In genomic region chr1:25520446-25521061, GRCh38 we compare ENCODE assay signal across 8 cellular contexts. TPM values are rescaled to one million over a fixed set of nuclear protein-coding genes. Genes with fewer than 3 reads are reported as not detected.
A peak's percentile ranks its signal among the peaks of the same experiment; 100 is the strongest.
DNase-seq lines count a peak whose midpoint lies in the region; ATAC-seq and TF ChIP-seq lines count a peak whose summit lies in the region.

No MANE protein-coding gene starts in this region.

- peaks cover 25% of the 10 kb centered on the region for H3K27me3 ChIP-seq in AG04450 (ENCODE audit: control insufficient read depth, insufficient read depth, low read length)
- no peaks in the 10 kb centered on the region for H3K27me3 ChIP-seq in NT2/D1 (ENCODE audit: insufficient read depth, insufficient read length)
- H3K27me3 ChIP-seq in esophagus squamous epithelium: no peaks in the 10 kb centered on the region
- H3K27me3 ChIP-seq in stomach: no peaks in the 10 kb centered on the region

- H3K27ac ChIP-seq in AG04450 (ENCODE audit: low read depth, low read length) (peak overlapping the region; percentile 11), esophagus squamous epithelium (no peak overlapping the region), stomach (no peak overlapping the region)

- H3K9ac ChIP-seq in NT2/D1 (ENCODE audit: insufficient read length, low read depth): peak overlapping the region; percentile 12

- intact Hi-C loops in esophagus squamous epithelium (cut with DNase I) (loop anchor here (10.0 kb wide), 1 partner anchor 116 kb away; no protein-coding TSS in a partner anchor), stomach (cut with DNase I; ENCODE audit: low total_unique reads) (no loop called here)

- DNase-seq in AG04450 (ENCODE audit: low read depth, low spot score): peak; percentile 39
- peak; percentile 74 for DNase-seq in GM20000 (ENCODE audit: low spot score)
- no peak for DNase-seq in NT2/D1 (ENCODE audit: low read depth, low spot score)
- peak; percentile 72 for DNase-seq in activated T-cell treated with anti-CD3 and anti-CD28 coated beads for 1 hour (ENCODE audit: low read depth)
- no peak for DNase-seq in esophagus squamous epithelium (lab: John Stamatoyannopoulos, UW)
- peak; percentile 69 for DNase-seq in nephron progenitor cell
- peak; percentile 75 for DNase-seq in stomach

- ATAC-seq in HG03521 (IDR thresholded peaks at IDR 0.05; ENCODE audit: unreplicated experiment): no peak

- peaks cover 5% of the 10 kb centered on the region for H3K9me3 Mint-ChIP-seq in nephron progenitor cell

- POLR2A ChIA-PET in AG04450 (lab: Yijun Ruan, JAX): interaction anchor here (0.6 to 0.9 kb wide), 2 partner anchors 46 to 273 kb away, joined by 3 to 4 read pairs; partner anchors contain the start of gene RSRP1

- peaks cover 16% of the 10 kb centered on the region for H3K4me1 ChIP-seq in NT2/D1 (ENCODE audit: insufficient read depth, insufficient read length)
- no peaks in the 10 kb centered on the region for H3K4me1 ChIP-seq in esophagus squamous epithelium
- H3K4me1 ChIP-seq in stomach: no peaks in the 10 kb centered on the region

- peaks cover 10% of the 10 kb centered on the region for H3K27me3 Mint-ChIP-seq in nephron progenitor cell (ENCODE audit: low read depth, poor library complexity)

- H3K9me3 ChIP-seq in AG04450 (ENCODE audit: control insufficient read depth, insufficient read depth, low read length) (peaks cover 11% of the 10 kb centered on the region), NT2/D1 (ENCODE audit: insufficient read depth, low read length) (peaks cover 8% of the 10 kb centered on the region; the same call in 1 of the 2 replicates), esophagus squamous epithelium (no peaks in the 10 kb centered on the region), stomach (peaks cover 0 to 9% (median 4%) of the 10 kb centered on the region in 4 donors)

- TF ChIP-seq CTCF in AG04450 (IDR thresholded peaks at IDR 0.05; ENCODE audit: low read depth, low read length) (peak; percentile 86), GM20000 (IDR thresholded peaks at IDR 0.05; ENCODE audit: extremely low read depth, missing control alignments) (peak; percentile 51), esophagus squamous epithelium (IDR thresholded peaks at IDR 0.05) (peak; percentile 65 to 88 (median 80)), nephron progenitor cell (IDR thresholded peaks at IDR 0.05) (peak; percentile 86), stomach (IDR thresholded peaks at IDR 0.05) (peak in 5 of 7 experiments; percentile 58 to 87 (median 79))

- 7 to 13% methylated on average over 4 of the region's 4 CpGs for WGBS in esophagus squamous epithelium, 2 donors
- 6 to 12% (median 9%) methylated on average over 4 of the region's 4 CpGs for WGBS in stomach, 5 donors

- no peaks in the 10 kb centered on the region for H3K36me3 Mint-ChIP-seq in nephron progenitor cell (ENCODE audit: low read depth)

- no peak for TF ChIP-seq EP300 in stomach (IDR thresholded peaks at IDR 0.05)

- H3K4me1 Mint-ChIP-seq in nephron progenitor cell: no peaks in the 10 kb centered on the region

- H3K27ac Mint-ChIP-seq in nephron progenitor cell: no peak overlapping the region

- no peak overlapping the region for H3K4me3 ChIP-seq in AG04450 (ENCODE audit: low read depth, low read length)
- H3K4me3 ChIP-seq in NT2/D1 (ENCODE audit: insufficient read length, low read depth): no peak overlapping the region
- no peak overlapping the region for H3K4me3 ChIP-seq in esophagus squamous epithelium
- H3K4me3 ChIP-seq in stomach: no peak overlapping the region

- CTCF ChIA-PET in AG04450 (lab: Charles Lee): interaction anchor here (0.5 to 3.0 kb wide), 32 partner anchors 16 to 886 kb away, joined by 3 to 28 read pairs (median 4); partner anchors contain the start of genes LDLRAP1 and SYF2

- H3K4me3 Mint-ChIP-seq in nephron progenitor cell: no peak overlapping the region

- H3K36me3 ChIP-seq in NT2/D1 (ENCODE audit: insufficient read depth, insufficient read length, low read length) (no peaks in the 10 kb centered on the region), esophagus squamous epithelium (no peaks in the 10 kb centered on the region), stomach (no peaks in the 10 kb centered on the region)

- no peak for TF ChIP-seq POLR2A in esophagus squamous epithelium (IDR thresholded peaks at IDR 0.05)
- TF ChIP-seq POLR2A in stomach (IDR thresholded peaks at IDR 0.05): no peak

RNA-seq across cellular contexts. Expression of gene LDLRAP1, which starts 22.9 kb away (rescaled TPM):
- polyA plus RNA-seq in AG04450 (2011; rRNA removed) (12.4 and 12.6 TPM in 2 replicates), stomach (10 to 100 TPM; 13.3 to 17.6 (median 15.7) TPM)
- 11.1 and 12.7 TPM in 2 replicates for polyA minus RNA-seq in AG04450 (2011; rRNA and poly(A)+ RNA removed)
- total RNA-seq in esophagus squamous epithelium (10 to 100 TPM; 17.0 to 21.4 (median 19.5) TPM), stomach (10 to 100 TPM in 4 of 5 donors, not detected in 1; 10.6 to 73.7 (median 39.8) TPM)

Comparison
In these comparisons a context has a peak if more than half of its experiments do, and no peak if none do; other contexts are left out.
1. DNase-seq: peak in AG04450 (single experiment), GM20000 (single experiment), activated T-cell treated with anti-CD3 and anti-CD28 coated beads for 1 hour (single experiment), nephron progenitor cell (single experiment) and stomach (single experiment); none in NT2/D1 (single experiment) and esophagus squamous epithelium (single experiment).
2. Peak in every context shown above with its lines, with median percentiles within 50 percentile points of each other: CTCF ChIP-seq.